1 cellular context compared by ENCODE assay signal in the genomic region with DNA sequence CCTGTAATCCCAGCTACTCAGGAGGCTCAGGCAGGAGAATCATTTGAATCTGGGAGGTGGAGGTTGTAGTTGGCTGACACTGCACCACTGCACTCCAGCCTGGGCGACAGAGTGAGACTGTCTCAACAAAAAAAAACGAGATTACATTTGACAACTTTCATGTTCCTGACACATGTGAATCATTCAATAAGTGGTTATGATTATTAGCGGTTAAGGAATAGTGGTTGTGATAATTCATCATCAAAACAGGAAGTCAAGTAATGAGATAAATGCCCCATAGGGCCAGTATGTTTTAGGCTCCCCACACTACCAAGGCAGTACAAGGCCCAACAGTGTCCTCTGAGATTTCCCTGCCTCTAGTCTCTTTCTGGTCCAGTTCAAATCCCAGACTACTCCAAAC.
TF ChIP-seq lines count a peak whose summit lies in the region.

No MANE protein-coding gene starts in this region.

TF ChIP-seq in GM23338, 12 proteins besides CTCF, POLR2A, EP300 and RAD21 (continued from another document):
- TF ChIP-seq, protein P1, sequence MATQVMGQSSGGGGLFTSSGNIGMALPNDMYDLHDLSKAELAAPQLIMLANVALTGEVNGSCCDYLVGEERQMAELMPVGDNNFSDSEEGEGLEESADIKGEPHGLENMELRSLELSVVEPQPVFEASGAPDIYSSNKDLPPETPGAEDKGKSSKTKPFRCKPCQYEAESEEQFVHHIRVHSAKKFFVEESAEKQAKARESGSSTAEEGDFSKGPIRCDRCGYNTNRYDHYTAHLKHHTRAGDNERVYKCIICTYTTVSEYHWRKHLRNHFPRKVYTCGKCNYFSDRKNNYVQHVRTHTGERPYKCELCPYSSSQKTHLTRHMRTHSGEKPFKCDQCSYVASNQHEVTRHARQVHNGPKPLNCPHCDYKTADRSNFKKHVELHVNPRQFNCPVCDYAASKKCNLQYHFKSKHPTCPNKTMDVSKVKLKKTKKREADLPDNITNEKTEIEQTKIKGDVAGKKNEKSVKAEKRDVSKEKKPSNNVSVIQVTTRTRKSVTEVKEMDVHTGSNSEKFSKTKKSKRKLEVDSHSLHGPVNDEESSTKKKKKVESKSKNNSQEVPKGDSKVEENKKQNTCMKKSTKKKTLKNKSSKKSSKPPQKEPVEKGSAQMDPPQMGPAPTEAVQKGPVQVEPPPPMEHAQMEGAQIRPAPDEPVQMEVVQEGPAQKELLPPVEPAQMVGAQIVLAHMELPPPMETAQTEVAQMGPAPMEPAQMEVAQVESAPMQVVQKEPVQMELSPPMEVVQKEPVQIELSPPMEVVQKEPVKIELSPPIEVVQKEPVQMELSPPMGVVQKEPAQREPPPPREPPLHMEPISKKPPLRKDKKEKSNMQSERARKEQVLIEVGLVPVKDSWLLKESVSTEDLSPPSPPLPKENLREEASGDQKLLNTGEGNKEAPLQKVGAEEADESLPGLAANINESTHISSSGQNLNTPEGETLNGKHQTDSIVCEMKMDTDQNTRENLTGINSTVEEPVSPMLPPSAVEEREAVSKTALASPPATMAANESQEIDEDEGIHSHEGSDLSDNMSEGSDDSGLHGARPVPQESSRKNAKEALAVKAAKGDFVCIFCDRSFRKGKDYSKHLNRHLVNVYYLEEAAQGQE (IDR thresholded peaks at IDR 0.05; ENCODE audit: unreplicated experiment): no peak
- TF ChIP-seq EZH2phosphoT487 (IDR thresholded peaks at IDR 0.05; ENCODE audit: unreplicated experiment) (no peak), NANOG (IDR thresholded peaks at IDR 0.05; ENCODE audit: borderline replicate concordance) (no peak), STAT1 (IDR thresholded peaks at IDR 0.05; ENCODE audit: unreplicated experiment) (no peak), JUNB (IDR thresholded peaks at IDR 0.05; ENCODE audit: unreplicated experiment) (no peak)
- TF ChIP-seq, protein P2, sequence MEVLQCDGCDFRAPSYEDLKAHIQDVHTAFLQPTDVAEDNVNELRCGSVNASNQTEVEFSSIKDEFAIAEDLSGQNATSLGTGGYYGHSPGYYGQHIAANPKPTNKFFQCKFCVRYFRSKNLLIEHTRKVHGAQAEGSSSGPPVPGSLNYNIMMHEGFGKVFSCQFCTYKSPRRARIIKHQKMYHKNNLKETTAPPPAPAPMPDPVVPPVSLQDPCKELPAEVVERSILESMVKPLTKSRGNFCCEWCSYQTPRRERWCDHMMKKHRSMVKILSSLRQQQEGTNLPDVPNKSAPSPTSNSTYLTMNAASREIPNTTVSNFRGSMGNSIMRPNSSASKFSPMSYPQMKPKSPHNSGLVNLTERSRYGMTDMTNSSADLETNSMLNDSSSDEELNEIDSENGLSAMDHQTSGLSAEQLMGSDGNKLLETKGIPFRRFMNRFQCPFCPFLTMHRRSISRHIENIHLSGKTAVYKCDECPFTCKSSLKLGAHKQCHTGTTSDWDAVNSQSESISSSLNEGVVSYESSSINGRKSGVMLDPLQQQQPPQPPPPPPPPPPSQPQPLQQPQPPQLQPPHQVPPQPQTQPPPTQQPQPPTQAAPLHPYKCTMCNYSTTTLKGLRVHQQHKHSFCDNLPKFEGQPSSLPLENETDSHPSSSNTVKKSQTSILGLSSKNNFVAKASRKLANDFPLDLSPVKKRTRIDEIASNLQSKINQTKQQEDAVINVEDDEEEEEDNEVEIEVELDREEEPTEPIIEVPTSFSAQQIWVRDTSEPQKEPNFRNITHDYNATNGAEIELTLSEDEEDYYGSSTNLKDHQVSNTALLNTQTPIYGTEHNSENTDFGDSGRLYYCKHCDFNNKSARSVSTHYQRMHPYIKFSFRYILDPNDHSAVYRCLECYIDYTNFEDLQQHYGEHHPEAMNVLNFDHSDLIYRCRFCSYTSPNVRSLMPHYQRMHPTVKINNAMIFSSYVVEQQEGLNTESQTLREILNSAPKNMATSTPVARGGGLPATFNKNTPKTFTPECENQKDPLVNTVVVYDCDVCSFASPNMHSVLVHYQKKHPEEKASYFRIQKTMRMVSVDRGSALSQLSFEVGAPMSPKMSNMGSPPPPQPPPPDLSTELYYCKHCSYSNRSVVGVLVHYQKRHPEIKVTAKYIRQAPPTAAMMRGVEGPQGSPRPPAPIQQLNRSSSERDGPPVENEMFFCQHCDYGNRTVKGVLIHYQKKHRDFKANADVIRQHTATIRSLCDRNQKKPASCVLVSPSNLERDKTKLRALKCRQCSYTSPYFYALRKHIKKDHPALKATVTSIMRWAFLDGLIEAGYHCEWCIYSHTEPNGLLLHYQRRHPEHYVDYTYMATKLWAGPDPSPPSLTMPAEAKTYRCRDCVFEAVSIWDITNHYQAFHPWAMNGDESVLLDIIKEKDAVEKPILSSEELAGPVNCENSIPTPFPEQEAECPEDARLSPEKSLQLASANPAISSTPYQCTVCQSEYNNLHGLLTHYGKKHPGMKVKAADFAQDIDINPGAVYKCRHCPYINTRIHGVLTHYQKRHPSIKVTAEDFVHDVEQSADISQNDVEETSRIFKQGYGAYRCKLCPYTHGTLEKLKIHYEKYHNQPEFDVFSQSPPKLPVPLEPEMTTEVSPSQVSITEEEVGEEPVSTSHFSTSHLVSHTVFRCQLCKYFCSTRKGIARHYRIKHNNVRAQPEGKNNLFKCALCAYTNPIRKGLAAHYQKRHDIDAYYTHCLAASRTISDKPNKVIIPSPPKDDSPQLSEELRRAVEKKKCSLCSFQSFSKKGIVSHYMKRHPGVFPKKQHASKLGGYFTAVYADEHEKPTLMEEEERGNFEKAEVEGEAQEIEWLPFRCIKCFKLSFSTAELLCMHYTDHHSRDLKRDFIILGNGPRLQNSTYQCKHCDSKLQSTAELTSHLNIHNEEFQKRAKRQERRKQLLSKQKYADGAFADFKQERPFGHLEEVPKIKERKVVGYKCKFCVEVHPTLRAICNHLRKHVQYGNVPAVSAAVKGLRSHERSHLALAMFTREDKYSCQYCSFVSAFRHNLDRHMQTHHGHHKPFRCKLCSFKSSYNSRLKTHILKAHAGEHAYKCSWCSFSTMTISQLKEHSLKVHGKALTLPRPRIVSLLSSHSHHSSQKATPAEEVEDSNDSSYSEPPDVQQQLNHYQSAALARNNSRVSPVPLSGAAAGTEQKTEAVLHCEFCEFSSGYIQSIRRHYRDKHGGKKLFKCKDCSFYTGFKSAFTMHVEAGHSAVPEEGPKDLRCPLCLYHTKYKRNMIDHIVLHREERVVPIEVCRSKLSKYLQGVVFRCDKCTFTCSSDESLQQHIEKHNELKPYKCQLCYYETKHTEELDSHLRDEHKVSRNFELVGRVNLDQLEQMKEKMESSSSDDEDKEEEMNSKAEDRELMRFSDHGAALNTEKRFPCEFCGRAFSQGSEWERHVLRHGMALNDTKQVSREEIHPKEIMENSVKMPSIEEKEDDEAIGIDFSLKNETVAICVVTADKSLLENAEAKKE (CRISPR knock-in tag; IDR thresholded peaks at IDR 0.05): no peak
- TF ChIP-seq, protein P3, sequence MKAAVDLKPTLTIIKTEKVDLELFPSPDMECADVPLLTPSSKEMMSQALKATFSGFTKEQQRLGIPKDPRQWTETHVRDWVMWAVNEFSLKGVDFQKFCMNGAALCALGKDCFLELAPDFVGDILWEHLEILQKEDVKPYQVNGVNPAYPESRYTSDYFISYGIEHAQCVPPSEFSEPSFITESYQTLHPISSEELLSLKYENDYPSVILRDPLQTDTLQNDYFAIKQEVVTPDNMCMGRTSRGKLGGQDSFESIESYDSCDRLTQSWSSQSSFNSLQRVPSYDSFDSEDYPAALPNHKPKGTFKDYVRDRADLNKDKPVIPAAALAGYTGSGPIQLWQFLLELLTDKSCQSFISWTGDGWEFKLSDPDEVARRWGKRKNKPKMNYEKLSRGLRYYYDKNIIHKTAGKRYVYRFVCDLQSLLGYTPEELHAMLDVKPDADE (IDR thresholded peaks at IDR 0.05): no peak
TF ChIP-seq in GM23338: peak in this region for 0.
